ENCODE assay signal across 8 cellular contexts in genomic region chr2:190882327-190882766, GRCh38. TPM values are rescaled to one million over a fixed set of nuclear protein-coding genes. Genes with fewer than 3 reads are reported as not detected.
A peak's percentile ranks its signal among the peaks of the same experiment; 100 is the strongest.
DNase-seq lines count a peak whose midpoint lies in the region; ATAC-seq and TF ChIP-seq lines count a peak whose summit lies in the region.

No MANE protein-coding gene starts in this region.

- TF ChIP-seq CTCF in A673 (conservative IDR thresholded peaks at IDR 0.05; ENCODE audit: low read depth, low read length) (no peak), OCI-LY3 (IDR thresholded peaks at IDR 0.05; ENCODE audit: low read depth, low read length) (no peak), progenitor cell of endocrine pancreas (IDR thresholded peaks at IDR 0.05; ENCODE audit: unreplicated experiment) (no peak)

- H2AFZ ChIP-seq in OCI-LY3 (ENCODE audit: low read depth, low read length): no peak overlapping the region

- H3K36me3 ChIP-seq in A673 (ENCODE audit: insufficient read depth, low read length, poor library complexity, severe bottlenecking) (peaks cover 5% of the 10 kb centered on the region), OCI-LY3 (replicated peaks; ENCODE audit: low read depth, low read length) (peaks cover 33% of the 10 kb centered on the region)

- H3K9ac ChIP-seq in OCI-LY3 (ENCODE audit: low read length): peak overlapping the region; percentile 91

- H3K27me3 Mint-ChIP-seq in progenitor cell of endocrine pancreas: no peaks in the 10 kb centered on the region

- peak overlapping the region; percentile 93 for H3K27ac Mint-ChIP-seq in progenitor cell of endocrine pancreas

- H3K4me3 ChIP-seq in A673 (ENCODE audit: low read depth, low read length, poor library complexity, severe bottlenecking) (peak overlapping the region; percentile 90), OCI-LY3 (ENCODE audit: low read length) (peak overlapping the region; percentile 80)

- peak overlapping the region; percentile 88 for H3K4me3 Mint-ChIP-seq in progenitor cell of endocrine pancreas (ENCODE audit: low read depth)

- DNase-seq in A673 (ENCODE audit: low spot score) (no peak), epithelial cell of prostate (ENCODE audit: low read depth, low spot score) (no peak), progenitor cell of endocrine pancreas (ENCODE audit: low spot score, unreplicated experiment) (no peak), kidney tubule cell (ENCODE audit: low spot score) (no peak), posterior cingulate gyrus (no peak), inferior parietal cortex (ENCODE audit: extremely low spot score) (no peak)

- peaks cover 27% of the 10 kb centered on the region for H3K4me1 Mint-ChIP-seq in progenitor cell of endocrine pancreas (ENCODE audit: low read depth)

- no peaks in the 10 kb centered on the region for H3K9me3 ChIP-seq in A673 (ENCODE audit: low read depth, low read length, poor library complexity, severe bottlenecking)
- no peaks in the 10 kb centered on the region for H3K9me3 ChIP-seq in OCI-LY3 (ENCODE audit: insufficient read depth, low read length)

- H3K4me1 ChIP-seq in A673 (ENCODE audit: insufficient read depth, low read length, poor library complexity, severe bottlenecking) (peaks cover 31% of the 10 kb centered on the region), OCI-LY3 (ENCODE audit: low read length) (peaks cover 42% of the 10 kb centered on the region)

- H4K20me1 ChIP-seq in OCI-LY3 (ENCODE audit: insufficient read depth, low read length): peaks cover 30% of the 10 kb centered on the region

- H3K9me3 Mint-ChIP-seq in progenitor cell of endocrine pancreas (ENCODE audit: low read depth): no peaks in the 10 kb centered on the region

- peak overlapping the region; percentile 93 for H3K4me2 ChIP-seq in OCI-LY3 (ENCODE audit: low read length)

- CTCF ChIA-PET in A673 (lab: Charles Lee): interaction anchor here (1.2 kb wide), 1 partner anchor 32 kb away, joined by 4 read pairs; no protein-coding TSS in a partner anchor

- intact Hi-C loops in A673 (cut with micrococcal nuclease; ENCODE audit: unreplicated experiment): loop anchor here (5.0 kb wide), 1 partner anchor 100 kb away; no protein-coding TSS in a partner anchor
- intact Hi-C loops in posterior cingulate gyrus (cut with DNase I): no loop called here

- ATAC-seq in GM19452 (IDR thresholded peaks at IDR 0.05; ENCODE audit: unreplicated experiment): peak; percentile 6

- no TSS peak for BruUV-seq in A673 (replicated peaks; lab: Mats Ljungman, UMichigan)

- H3K27ac ChIP-seq in A673 (ENCODE audit: low read depth, low read length, poor library complexity, severe bottlenecking) (peak overlapping the region; percentile 85), OCI-LY3 (ENCODE audit: low read length) (peak overlapping the region; percentile 96), epithelial cell of prostate (peak overlapping the region; percentile 96)

- peaks cover 71% of the 10 kb centered on the region for H3K79me2 ChIP-seq in OCI-LY3 (ENCODE audit: low read length)

- POLR2A ChIA-PET in A673 (lab: Charles Lee; ENCODE audit: low non-redundant PET): interaction anchor here (0.6 kb wide), 1 partner anchor 81 kb away, joined by 4 read pairs; no protein-coding TSS in a partner anchor

- H3K27me3 ChIP-seq in A673 (replicated peaks; ENCODE audit: insufficient read depth, low read depth, low read length, poor library complexity) (no peaks in the 10 kb centered on the region), OCI-LY3 (ENCODE audit: low read depth, low read length) (no peaks in the 10 kb centered on the region)

- no peaks in the 10 kb centered on the region for H3K36me3 Mint-ChIP-seq in progenitor cell of endocrine pancreas (ENCODE audit: insufficient read depth)

RNA-seq across cellular contexts. Expression of gene GLS, which starts 1.7 kb away (rescaled TPM):
- total RNA-seq in A673 (2021) (99.5 and 116 TPM in 2 replicates), progenitor cell of endocrine pancreas (116 and 128 TPM in 2 replicates)
